1 cellular context compared by ENCODE assay signal in genomic region chr1:166716620-166717019, GRCh38.
TF ChIP-seq lines count a peak whose summit lies in the region.

No MANE protein-coding gene starts in this region.

TF ChIP-seq in K562, 482 proteins besides CTCF, POLR2A, EP300 and RAD21 (continued from another document):
- TF ChIP-seq CHD7 (IDR thresholded peaks at IDR 0.05; ENCODE audit: low read depth, low read length) (no peak), ZFPM2 (CRISPR knock-in tag; IDR thresholded peaks at IDR 0.05) (no peak), POLR3G (IDR thresholded peaks at IDR 0.05; ENCODE audit: extremely low read depth, insufficient read length, insufficient replicate concordance) (no peak), ETV6 (IDR thresholded peaks at IDR 0.05; ENCODE audit: borderline replicate concordance in 1 of 2, low read depth in 2 of 2, low read length in 1 of 2) (no peak), ETV6 (CRISPR knock-in tag; IDR thresholded peaks at IDR 0.05; ENCODE audit: borderline replicate concordance) (no peak), ZNF239 (CRISPR knock-in tag; IDR thresholded peaks at IDR 0.05) (no peak), ZNF217 (CRISPR knock-in tag; IDR thresholded peaks at IDR 0.05) (no peak), ZSCAN29 (IDR thresholded peaks at IDR 0.05) (no peak), NR1H2 (CRISPR knock-in tag; IDR thresholded peaks at IDR 0.05) (no peak), ZNF140 (CRISPR knock-in tag; IDR thresholded peaks at IDR 0.05) (no peak), DACH1 (IDR thresholded peaks at IDR 0.05; ENCODE audit: partially characterized antibody) (peak; percentile 99), ZNF212 (CRISPR knock-in tag; IDR thresholded peaks at IDR 0.05) (no peak), NFXL1 (CRISPR knock-in tag; IDR thresholded peaks at IDR 0.05) (no peak), RBM34 (IDR thresholded peaks at IDR 0.05; ENCODE audit: borderline replicate concordance, insufficient read depth, low read length) (no peak), POLR2H (tag; IDR thresholded peaks at IDR 0.05; ENCODE audit: low read depth) (no peak), MCM7 (IDR thresholded peaks at IDR 0.05) (0 out of 4 replicates have a peak, but pooled peaks of 1 of the 2 experiments have one; percentile 31), NCOR1 (IDR thresholded peaks at IDR 0.05) (no peak), ZNF274 (IDR thresholded peaks at IDR 0.05; ENCODE audit: borderline replicate concordance, low read depth, low read length) (no peak), REST (CRISPR knock-in tag; IDR thresholded peaks at IDR 0.05; ENCODE audit: low read depth) (no peak), FOXA3 (CRISPR knock-in tag; conservative IDR thresholded peaks at IDR 0.05 in 1 of 2, IDR thresholded peaks at IDR 0.05 in 1 of 2) (no peak), ZNF551 (CRISPR knock-in tag; IDR thresholded peaks at IDR 0.05) (no peak), ZBTB2 (IDR thresholded peaks at IDR 0.05) (peak; percentile 84), SP2 (IDR thresholded peaks at IDR 0.05; ENCODE audit: extremely low read depth, low read depth, low read length, poor library complexity, severe bottlenecking) (no peak), MAFG (tag; conservative IDR thresholded peaks at IDR 0.05) (no peak), GATAD2B (IDR thresholded peaks at IDR 0.05; ENCODE audit: borderline replicate concordance) (peak; percentile 81), TFE3 (CRISPR knock-in tag; IDR thresholded peaks at IDR 0.05) (no peak)
